ENCODE assay signal across 25 cellular contexts in the genomic region with DNA sequence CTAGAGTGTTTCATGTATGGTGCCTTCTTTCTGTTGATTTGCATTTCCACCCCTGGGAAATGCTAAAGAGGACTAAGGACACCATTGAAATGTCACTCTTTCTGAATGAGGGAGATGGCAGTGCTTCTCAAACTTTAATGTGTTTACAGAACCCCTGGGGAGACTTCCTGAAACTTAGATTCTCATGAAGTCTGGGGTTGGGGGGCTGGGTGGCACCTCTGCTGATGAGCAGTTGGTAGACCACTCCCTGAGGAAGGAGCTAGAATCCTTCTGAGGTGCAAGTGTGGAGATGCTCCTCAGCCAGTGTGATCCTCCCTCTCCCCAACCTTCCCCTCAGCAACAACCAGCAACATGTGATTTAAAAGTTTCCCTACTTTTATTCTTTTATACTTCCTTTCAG.
DNase-seq lines count a peak whose midpoint lies in the region; ATAC-seq and TF ChIP-seq lines count a peak whose summit lies in the region.
"Had no signal": no experiment of that assay in that cellular context is flagged by ENCODE, and none has a peak within 500 bp of the region (broad histone marks: within the 10 kb centered on the region; RNA-seq: fewer than 3 reads in every experiment).

No MANE protein-coding gene starts in this region.

- peaks cover 2% of the 10 kb centered on the region; the same call in 2 of the 3 replicates for H3K36me3 Mint-ChIP-seq in GM23338 (ENCODE audit: low read depth)
- no peaks in the 10 kb centered on the region for H3K36me3 Mint-ChIP-seq in WTC11
- no peaks in the 10 kb centered on the region for H3K36me3 Mint-ChIP-seq in activated naive CD4-positive, alpha-beta T cell treated with anti-CD3 and anti-CD28 coated beads, Interleukin-2, amount 10 ng/mL, durations not matched to agents 7 days and 5 days
- H3K36me3 Mint-ChIP-seq: activated naive CD4-positive, alpha-beta T cell treated with anti-CD3 and anti-CD28 coated beads, Interleukin-2, amount 50 U/mL, for 24 hours had no signal

- H3K27me3 ChIP-seq in GM23338 (ENCODE audit: insufficient read depth) (no peaks in the 10 kb centered on the region), right atrium auricular region (no peaks in the 10 kb centered on the region)
- H3K27me3 ChIP-seq: brain microvascular endothelial cell, esophagus muscularis mucosa, Peyer's patch, right lobe of liver, tibial artery had no signal

- H3K27me3 Mint-ChIP-seq in GM23338 (ENCODE audit: insufficient read depth, low read depth, poor library complexity) = no peaks in the 10 kb centered on the region
- H3K27me3 Mint-ChIP-seq in WTC11 (ENCODE audit: low read depth) = no peaks in the 10 kb centered on the region; the same call in 1 of the 2 replicates
- no peaks in the 10 kb centered on the region for H3K27me3 Mint-ChIP-seq in activated naive CD4-positive, alpha-beta T cell treated with anti-CD3 and anti-CD28 coated beads, Interleukin-2, amount 10 ng/mL, durations not matched to agents 7 days and 5 days
- H3K27me3 Mint-ChIP-seq: activated naive CD4-positive, alpha-beta T cell treated with anti-CD3 and anti-CD28 coated beads, Interleukin-2, amount 50 U/mL, for 24 hours had no signal

- CTCF ChIA-PET in WTC11 (lab: Charles Lee) = interaction anchor here (0.6 to 1.0 kb wide), 3 partner anchors 148 to 706 kb away, joined by 3 to 5 read pairs (median 3); no protein-coding TSS in a partner anchor
- CTCF ChIA-PET in activated naive CD4-positive, alpha-beta T cell treated with anti-CD3 and anti-CD28 coated beads, Interleukin-2, amount 10 ng/mL, durations not matched to agents 7 days and 5 days (lab: Charles Lee) = interaction anchor here (1.2 kb wide), 1 partner anchor 32 kb away, joined by 3 read pairs; no protein-coding TSS in a partner anchor

- H3K9me3 ChIP-seq in right atrium auricular region = no peaks in the 10 kb centered on the region
- H3K9me3 ChIP-seq: esophagus muscularis mucosa, right lobe of liver, tibial artery had no signal

- H3K27ac Mint-ChIP-seq in GM23338 = no peak overlapping the region
- no peak overlapping the region for H3K27ac Mint-ChIP-seq in WTC11
- no peak overlapping the region for H3K27ac Mint-ChIP-seq in activated naive CD4-positive, alpha-beta T cell treated with anti-CD3 and anti-CD28 coated beads, Interleukin-2, amount 10 ng/mL, durations not matched to agents 7 days and 5 days
- H3K27ac Mint-ChIP-seq: activated CD4-positive, alpha-beta T cell treated with anti-CD3 and anti-CD28 coated beads for 36 hours; activated CD8-positive, alpha-beta T cell treated with anti-CD3 and anti-CD28 coated beads, Interleukin-2, amount 10 ng/mL, durations not matched to agents 7 days and 5 days; activated naive CD4-positive, alpha-beta T cell treated with anti-CD3 and anti-CD28 coated beads, Interleukin-2, amount 50 U/mL, for 24 hours; activated T-helper 2 cell treated with anti-CD3 and anti-CD28 coated beads, Interferon-gamma antibody, Interleukin-2, Interleukin-4, amounts not matched to agents 10 μg/mL and 5 μg/mL and 100 μg/mL, durations not matched to agents 14 hours and 24 hours and 36 hours had no signal

- TF ChIP-seq CTCF in GM23338 (conservative IDR thresholded peaks at IDR 0.05; ENCODE audit: low read depth in 2 of 2) (no peak), WTC11 (IDR thresholded peaks at IDR 0.05) (no peak), right atrium auricular region (IDR thresholded peaks at IDR 0.05) (no peak)

- ATAC-seq in GM18909 (IDR thresholded peaks at IDR 0.05; ENCODE audit: poor library complexity, unreplicated experiment) (peak; percentile 9), GM23338 (no peak), WTC11 (peak; percentile 68), left colon (no peak)
- ATAC-seq: activated CD8-positive, alpha-beta T cell treated with anti-CD3 and anti-CD28 coated beads, Interleukin-2, amount 10 ng/mL, durations not matched to agents 7 days and 5 days; left ventricle myocardium superior had no signal

- H3K9me3 Mint-ChIP-seq in GM23338 (peaks cover 3% of the 10 kb centered on the region; the same call in 1 of the 3 replicates), WTC11 (peaks cover 13% of the 10 kb centered on the region)
- no peaks in the 10 kb centered on the region for H3K9me3 Mint-ChIP-seq in activated naive CD4-positive, alpha-beta T cell treated with anti-CD3 and anti-CD28 coated beads, Interleukin-2, amount 10 ng/mL, durations not matched to agents 7 days and 5 days
- H3K9me3 Mint-ChIP-seq: activated naive CD4-positive, alpha-beta T cell treated with anti-CD3 and anti-CD28 coated beads, Interleukin-2, amount 50 U/mL, for 24 hours; activated T-helper 2 cell treated with anti-CD3 and anti-CD28 coated beads, Interferon-gamma antibody, Interleukin-2, Interleukin-4, amounts not matched to agents 10 μg/mL and 5 μg/mL and 100 μg/mL, durations not matched to agents 14 hours and 24 hours and 36 hours had no signal

- no peak overlapping the region for H3K27ac ChIP-seq in GM23338 (ENCODE audit: low read depth)
- H3K27ac ChIP-seq in right atrium auricular region = no peak overlapping the region
- H3K27ac ChIP-seq: brain microvascular endothelial cell, C4-2B, esophagus muscularis mucosa, Peyer's patch, right lobe of liver, tibial artery had no signal

- no peaks in the 10 kb centered on the region for H3K79me2 ChIP-seq in GM23338 (replicated peaks; ENCODE audit: insufficient read depth)

- POLR2A ChIA-PET in WTC11 (lab: Charles Lee) = no interaction called here

- intact Hi-C loops in left colon (cut with DNase I, micrococcal nuclease) = no loop called here

- H3K4me2 ChIP-seq in GM23338 = no peak overlapping the region

- no peaks in the 10 kb centered on the region for H3F3A ChIP-seq in GM23338 (replicated peaks; ENCODE audit: low read depth)

- H4K20me1 ChIP-seq in GM23338 (replicated peaks; ENCODE audit: insufficient read depth) = no peaks in the 10 kb centered on the region

- H3K4me3 Mint-ChIP-seq in GM23338 (no peak overlapping the region), WTC11 (no peak overlapping the region)
- no peak overlapping the region for H3K4me3 Mint-ChIP-seq in activated naive CD4-positive, alpha-beta T cell treated with anti-CD3 and anti-CD28 coated beads, Interleukin-2, amount 10 ng/mL, durations not matched to agents 7 days and 5 days
- H3K4me3 Mint-ChIP-seq: activated CD4-positive, alpha-beta T cell treated with anti-CD3 and anti-CD28 coated beads for 36 hours; activated CD8-positive, alpha-beta T cell treated with anti-CD3 and anti-CD28 coated beads, Interleukin-2, amount 10 ng/mL, durations not matched to agents 7 days and 5 days; activated naive CD4-positive, alpha-beta T cell treated with anti-CD3 and anti-CD28 coated beads, Interleukin-2, amount 50 U/mL, for 24 hours had no signal

- peak; percentile 14 for DNase-seq in GM23338 (ENCODE audit: low spot score)
- no peak for DNase-seq in WTC11 (ENCODE audit: low spot score)
- DNase-seq in left colon = no peak
- DNase-seq in right atrium auricular region (ENCODE audit: low spot score) = no peak
- no peak for DNase-seq in activated naive CD4-positive, alpha-beta T cell treated with anti-CD3 and anti-CD28 coated beads, Interleukin-2, amount 10 ng/mL, durations not matched to agents 7 days and 5 days
- no peak for DNase-seq in NCI-H526 treated with DMSO at 0.1 percent for 48 hours (lab: John Stamatoyannopoulos, UW)
- DNase-seq: activated CD8-positive, alpha-beta T cell treated with anti-CD3 and anti-CD28 coated beads, Interleukin-2, amount 10 ng/mL, durations not matched to agents 7 days and 5 days; amniotic stem cell; cerebellar nuclear complex; left ventricle myocardium superior; NCI-H1417 treated with DMSO at 0.1 percent for 48 hours; NCI-H2081; NCI-H226; Peyer's patch; right lobe of liver; SHP77; tibial artery had no signal

- H3K4me1 ChIP-seq in GM23338 (ENCODE audit: insufficient read depth) = peaks cover 17% of the 10 kb centered on the region; the same call in 1 of the 2 replicates
- no peaks in the 10 kb centered on the region for H3K4me1 ChIP-seq in right atrium auricular region
- H3K4me1 ChIP-seq: Caco-2, esophagus muscularis mucosa, Peyer's patch, right lobe of liver, tibial artery had no signal

- H3K4me1 Mint-ChIP-seq in GM23338 (peaks cover 19% of the 10 kb centered on the region), WTC11 (peaks cover 36% of the 10 kb centered on the region)
- no peaks in the 10 kb centered on the region for H3K4me1 Mint-ChIP-seq in activated naive CD4-positive, alpha-beta T cell treated with anti-CD3 and anti-CD28 coated beads, Interleukin-2, amount 10 ng/mL, durations not matched to agents 7 days and 5 days
- H3K4me1 Mint-ChIP-seq: activated CD4-positive, alpha-beta T cell treated with anti-CD3 and anti-CD28 coated beads for 36 hours; activated naive CD4-positive, alpha-beta T cell treated with anti-CD3 and anti-CD28 coated beads, Interleukin-2, amount 50 U/mL, for 24 hours had no signal

- H3K4me3 ChIP-seq in GM23338 (no peak overlapping the region), right atrium auricular region (no peak overlapping the region)
- H3K4me3 ChIP-seq: esophagus muscularis mucosa, Peyer's patch, right lobe of liver, tibial artery had no signal

- H2AFZ ChIP-seq in GM23338 = no peak overlapping the region

- H3K9me2 ChIP-seq in GM23338 (ENCODE audit: insufficient read depth) = peaks cover 13% of the 10 kb centered on the region; the same call in 1 of the 2 replicates

- H3K36me3 ChIP-seq in GM23338 (ENCODE audit: insufficient read depth) = no peaks in the 10 kb centered on the region
- no peaks in the 10 kb centered on the region for H3K36me3 ChIP-seq in right atrium auricular region
- H3K36me3 ChIP-seq: brain microvascular endothelial cell, esophagus muscularis mucosa, Peyer's patch, right lobe of liver, tibial artery had no signal

TF ChIP-seq in GM23338, 12 proteins besides CTCF, POLR2A, EP300 and RAD21 (continues in another document):
- TF ChIP-seq NANOG (IDR thresholded peaks at IDR 0.05; ENCODE audit: borderline replicate concordance) (0 out of 2 replicates have a peak, but pooled peaks have one; percentile 40), STAT1 (IDR thresholded peaks at IDR 0.05; ENCODE audit: unreplicated experiment) (no peak)

Comparison
In these comparisons a context has a peak if more than half of its experiments do, and no peak if none do; other contexts are left out.
1. ATAC-seq: peak in GM18909 (single experiment) and WTC11 (single experiment); none in GM23338 (single experiment) and left colon (single experiment).